Comparison of ENCODE assay signal across 21 cellular contexts in the genomic region with DNA sequence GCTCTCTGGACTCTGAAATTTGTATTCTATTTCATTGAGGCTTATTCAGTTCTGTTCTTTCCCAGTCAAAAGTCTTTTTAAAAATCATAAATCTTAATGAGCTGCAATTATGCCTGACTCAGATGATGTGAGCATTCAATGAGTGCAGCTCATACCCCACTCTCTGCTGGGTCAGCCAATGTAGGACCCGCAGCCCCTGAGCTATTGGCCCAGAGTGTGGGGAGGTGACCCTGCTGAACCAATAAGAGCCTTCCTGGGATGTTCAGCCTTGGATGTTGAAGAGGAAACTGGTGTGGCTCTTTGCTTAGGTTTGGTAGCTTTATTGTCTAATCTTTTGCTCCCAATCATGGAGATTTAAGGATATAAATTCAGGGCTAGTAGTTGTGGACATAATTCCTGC. TPM values are rescaled to one million over a fixed set of nuclear protein-coding genes. Genes with fewer than 3 reads are reported as not detected.
DNase-seq lines count a peak whose midpoint lies in the region; ATAC-seq, FAIRE-seq and TF ChIP-seq lines count a peak whose summit lies in the region.
"Had no signal": no experiment of that assay in that cellular context is flagged by ENCODE, and none has a peak within 500 bp of the region (broad histone marks: within the 10 kb centered on the region; RNA-seq: fewer than 3 reads in every experiment).

No MANE protein-coding gene starts in this region.

- CTCF ChIA-PET in HEK293 (lab: Yijun Ruan, JAX) = interaction anchor here (0.6 kb wide), 1 partner anchor 9 kb away, joined by 3 read pairs; no protein-coding TSS in a partner anchor

- no peak overlapping the region for H3K9ac ChIP-seq in astrocyte (ENCODE audit: low read length)
- H3K9ac ChIP-seq: BLaER1 treated with 17β-estradiol and CSF1 and Interleukin-3, amounts not matched to agents 10 nM and 100 nM had no signal

- no peaks in the 10 kb centered on the region for H4K20me1 ChIP-seq in astrocyte (ENCODE audit: insufficient read depth, low read length)
- H4K20me1 ChIP-seq: BLaER1 treated with 17β-estradiol and CSF1 and Interleukin-3, amounts not matched to agents 10 nM and 100 nM had no signal

- peaks cover 3% of the 10 kb centered on the region for H3K27me3 Mint-ChIP-seq in astrocyte (ENCODE audit: low read depth, unreplicated experiment)

- TF ChIP-seq CTCF in HEK293 (tag by site-specific recombination; IDR thresholded peaks at IDR 0.05) = no peak
- no peak for TF ChIP-seq CTCF in astrocyte (IDR thresholded peaks at IDR 0.05; ENCODE audit: insufficient read depth, low read depth, low read length)
- TF ChIP-seq CTCF in uterus (IDR thresholded peaks at IDR 0.05) = no peak

- no peak for TF ChIP-seq POLR2A in uterus (IDR thresholded peaks at IDR 0.05)

- H3K36me3 ChIP-seq in HEK293 (ENCODE audit: control insufficient read depth in 2 of 2, insufficient read depth in 1 of 2, low read length in 2 of 2) (no peaks in the 10 kb centered on the region; a peak in 1 of 3 replicates), astrocyte (ENCODE audit: insufficient read depth, low read length) (no peaks in the 10 kb centered on the region), uterus (no peaks in the 10 kb centered on the region)
- H3K36me3 ChIP-seq: BLaER1 treated with 17β-estradiol and CSF1 and Interleukin-3, amounts not matched to agents 10 nM and 100 nM had no signal

- no peaks in the 10 kb centered on the region for H3K9me3 Mint-ChIP-seq in astrocyte (ENCODE audit: unreplicated experiment)
- H3K9me3 Mint-ChIP-seq: CD8-positive, alpha-beta T cell had no signal

- no peak for ATAC-seq in left lobe of liver
- ATAC-seq: CD8-positive, alpha-beta T cell; K562 had no signal

- POLR2A ChIA-PET in HEK293 (lab: Yijun Ruan, JAX) = no interaction called here

- intact Hi-C loops in uterus (cut with DNase I; ENCODE audit: low total_unique reads) = no loop called here

- H3K4me2 ChIP-seq in astrocyte (ENCODE audit: low read length) = no peak overlapping the region
- H3K4me2 ChIP-seq: BLaER1 treated with 17β-estradiol and CSF1 and Interleukin-3, amounts not matched to agents 10 nM and 100 nM had no signal

- no peaks in the 10 kb centered on the region for H3K79me2 ChIP-seq in astrocyte (ENCODE audit: insufficient read depth, low read length)

- no peak overlapping the region for H3K27ac Mint-ChIP-seq in astrocyte (ENCODE audit: unreplicated experiment)
- H3K27ac Mint-ChIP-seq: CD8-positive, alpha-beta T cell had no signal

- H3K4me3 ChIP-seq in HEK293 (ENCODE audit: low read depth, low read length) = no peak overlapping the region
- H3K4me3 ChIP-seq in astrocyte (ENCODE audit: insufficient read depth, low read depth, low read length) = no peak overlapping the region
- no peak overlapping the region for H3K4me3 ChIP-seq in uterus
- H3K4me3 ChIP-seq: BLaER1 treated with 17β-estradiol and CSF1 and Interleukin-3, amounts not matched to agents 10 nM and 100 nM; K562 had no signal

- H3K9me3 ChIP-seq in HEK293 (ENCODE audit: control insufficient read depth, insufficient read depth, low read depth, low read length) = no peaks in the 10 kb centered on the region
- no peaks in the 10 kb centered on the region for H3K9me3 ChIP-seq in astrocyte (ENCODE audit: insufficient read depth, low read depth, low read length)
- no peaks in the 10 kb centered on the region for H3K9me3 ChIP-seq in uterus
- H3K9me3 ChIP-seq: BLaER1 treated with 17β-estradiol and CSF1 and Interleukin-3, amounts not matched to agents 10 nM and 100 nM had no signal

- no peak overlapping the region for H2AFZ ChIP-seq in astrocyte (ENCODE audit: low read depth, low read length)

- peak; percentile 29 for FAIRE-seq in astrocyte (lab: Jason Lieb, UNC)
- FAIRE-seq: GM12892, H1, K562 had no signal

- H3K27me3 ChIP-seq in astrocyte (ENCODE audit: insufficient read depth, low read length) = no peaks in the 10 kb centered on the region
- H3K27me3 ChIP-seq in uterus = peaks cover 0 to 6% of the 10 kb centered on the region in 2 donors

- no peaks in the 10 kb centered on the region for H3K4me1 Mint-ChIP-seq in astrocyte (ENCODE audit: low read depth, unreplicated experiment)

- DNase-seq in NCI-H2227 (lab: John Stamatoyannopoulos, UW; ENCODE audit: unreplicated experiment) (peak; percentile 4), NCI-H2227 treated with DMSO at 0.1 percent for 48 hours (lab: John Stamatoyannopoulos, UW) (no peak), astrocyte (ENCODE audit: low read depth) (no peak), uterus (peak in 1 of 2 donors; percentile 38), left lobe of liver (ENCODE audit: low spot score) (no peak), SHP77 treated with DMSO at 0.1 percent for 48 hours (lab: John Stamatoyannopoulos, UW) (no peak)
- DNase-seq: Calu3; CD8-positive, alpha-beta T cell; NCI-H1105 treated with DMSO at 0.1 percent for 48 hours; NCI-H1930; NCI-H226; NCI-H524 treated with DMSO at 0.1 percent for 48 hours; SHP77; T-helper 1 cell had no signal

- no peaks in the 10 kb centered on the region for H3K36me3 Mint-ChIP-seq in astrocyte (ENCODE audit: low read depth, unreplicated experiment)
- H3K36me3 Mint-ChIP-seq: CD8-positive, alpha-beta T cell had no signal

- no peak overlapping the region for H3K27ac ChIP-seq in HEK293 (ENCODE audit: extremely low read depth, low read depth, low read length)
- no peak overlapping the region for H3K27ac ChIP-seq in astrocyte (ENCODE audit: low read depth, low read length)
- H3K27ac ChIP-seq in uterus = peak overlapping the region; percentile 49 to 63
- H3K27ac ChIP-seq: BLaER1 treated with 17β-estradiol and CSF1 and Interleukin-3, amounts not matched to agents 10 nM and 100 nM had no signal

- H3K4me1 ChIP-seq in HEK293 (ENCODE audit: control insufficient read depth, insufficient read depth, low read length) = no peaks in the 10 kb centered on the region
- no peaks in the 10 kb centered on the region for H3K4me1 ChIP-seq in astrocyte (ENCODE audit: insufficient read depth, low read length)
- H3K4me1 ChIP-seq in uterus = no peaks in the 10 kb centered on the region
- H3K4me1 ChIP-seq: BLaER1 treated with 17β-estradiol and CSF1 and Interleukin-3, amounts not matched to agents 10 nM and 100 nM had no signal

- H3K4me3 Mint-ChIP-seq in astrocyte (ENCODE audit: unreplicated experiment) = no peak overlapping the region
- H3K4me3 Mint-ChIP-seq: CD8-positive, alpha-beta T cell had no signal

TF ChIP-seq in HEK293, 187 proteins besides CTCF, POLR2A, EP300 and RAD21:
- TF ChIP-seq ZNF223 (tag by site-specific recombination; IDR thresholded peaks at IDR 0.05) = no peak
- TF ChIP-seq ZNF132 (tag by site-specific recombination; IDR thresholded peaks at IDR 0.05; ENCODE audit: borderline replicate concordance) = no peak
- TF ChIP-seq ZBTB7A (tag by site-specific recombination; IDR thresholded peaks at IDR 0.05; ENCODE audit: low read depth) = no peak
- no peak for TF ChIP-seq TRIM28 (IDR thresholded peaks at IDR 0.05; ENCODE audit: borderline replicate concordance, low read length)
- TF ChIP-seq OSR2 (tag by site-specific recombination; IDR thresholded peaks at IDR 0.05) = no peak
- TF ChIP-seq ZFP3 (tag by site-specific recombination; IDR thresholded peaks at IDR 0.05; ENCODE audit: low read depth) = no peak
- peak; percentile 42; the same call in 1 of the 2 replicates for TF ChIP-seq SP2 (tag by site-specific recombination; IDR thresholded peaks at IDR 0.05)
- TF ChIP-seq KLF17 (tag by site-specific recombination; IDR thresholded peaks at IDR 0.05) = no peak

RNA-seq across cellular contexts. Expression of gene TCEAL4, which starts 12.1 kb away (rescaled TPM):
- 49.9 and 51.3 TPM in 2 replicates for total RNA-seq in astrocyte
- total RNA-seq in uterus = 100 to 1,000 TPM in 3 of 4 donors, 10 to 100 TPM in 1; 79.8 to 380 (median 308) TPM
- 29.3 TPM for total RNA-seq in left lobe of liver

RNA-seq across cellular contexts. Expression of gene TCEAL3, which starts 34.6 kb away (rescaled TPM):
- total RNA-seq in astrocyte (13.5 and 15.2 TPM in 2 replicates), uterus (100 to 1,000 TPM in 1 of 4 donors, 10 to 100 TPM in 3; 13.8 to 120 (median 66.1) TPM), left lobe of liver (2.5 TPM)
- total RNA-seq: K562 had no signal

RNA-seq across cellular contexts. Expression of gene RAB40A, which starts 53.9 kb away (rescaled TPM):
- total RNA-seq in astrocyte = 0.07 TPM in 1 of 2 replicates, not detected in the other
- total RNA-seq in uterus = 1 to 10 TPM in 3 of 4 donors, under 1 TPM in 1; 0.88 to 8.7 (median 3.9) TPM
- total RNA-seq in left lobe of liver = 0.25 TPM
- total RNA-seq: A673; CD8-positive, alpha-beta T cell; RPMI7951 had no signal

RNA-seq across cellular contexts. Expression of gene TCEAL1, which starts 55.6 kb away (rescaled TPM):
- total RNA-seq in astrocyte = 9.6 and 12.3 TPM in 2 replicates
- 100 to 1,000 TPM in 3 of 4 donors, 10 to 100 TPM in 1; 70.0 to 362 (median 176) TPM for total RNA-seq in uterus
- total RNA-seq in left lobe of liver = 6.9 TPM

Comparison
In these comparisons a context has a peak if more than half of its experiments do, and no peak if none do; other contexts are left out.
1. H3K27ac ChIP-seq: peak in uterus (2 of 2); none in HEK293 (single experiment) and astrocyte (single experiment).